ENCODE assay signal across 18 cellular contexts in the genomic region with DNA sequence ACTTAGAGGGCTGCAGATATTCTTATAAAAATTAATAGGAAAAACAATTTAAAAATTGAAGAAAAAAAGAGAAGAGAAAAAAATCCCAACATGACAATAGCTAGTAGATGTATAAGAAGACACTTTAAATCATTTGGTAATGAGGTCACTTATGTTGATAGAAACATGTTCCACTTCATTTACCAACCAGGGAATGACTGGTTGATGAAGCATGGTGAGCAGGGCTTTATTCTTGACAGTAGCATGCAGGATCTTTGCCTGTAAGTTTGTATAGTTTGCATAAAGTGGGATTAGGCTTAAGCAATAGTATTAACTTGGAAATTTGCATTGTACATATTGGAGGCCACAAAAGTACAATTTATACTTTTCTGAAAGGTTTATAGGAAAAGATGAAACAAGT.
DNase-seq lines count a peak whose midpoint lies in the region; ATAC-seq and TF ChIP-seq lines count a peak whose summit lies in the region.
"Had no signal": no experiment of that assay in that cellular context is flagged by ENCODE, and none has a peak within 500 bp of the region (broad histone marks: within the 10 kb centered on the region; RNA-seq: fewer than 3 reads in every experiment).

No MANE protein-coding gene starts in this region.

- H3K9me3 ChIP-seq in DOHH2 (ENCODE audit: control insufficient read depth, insufficient read depth, low read length) (peaks cover 30% of the 10 kb centered on the region), mucosa of descending colon (no peaks in the 10 kb centered on the region)
- H3K9me3 ChIP-seq: Caco-2 had no signal

- peaks cover 3% of the 10 kb centered on the region; the same call in 1 of the 2 replicates for H3F3A ChIP-seq in DOHH2 (ENCODE audit: control insufficient read depth, insufficient read depth)

- H3K36me3 Mint-ChIP-seq in glutamatergic neuron (ENCODE audit: unreplicated experiment) = no peaks in the 10 kb centered on the region
- H3K36me3 Mint-ChIP-seq: CD4-positive, CD25-positive, alpha-beta regulatory T cell had no signal

- H3K36me3 ChIP-seq in DOHH2 (ENCODE audit: control insufficient read depth, low read length) = peaks cover 22% of the 10 kb centered on the region
- H3K36me3 ChIP-seq in mucosa of descending colon (ENCODE audit: low read depth) = no peaks in the 10 kb centered on the region

- H3K79me2 ChIP-seq in DOHH2 (ENCODE audit: control insufficient read depth, low read length) = no peaks in the 10 kb centered on the region

- ATAC-seq in HG02852 (IDR thresholded peaks at IDR 0.05; ENCODE audit: unreplicated experiment) (no peak), mucosa of descending colon (no peak)
- ATAC-seq: GM23338 had no signal

- no peaks in the 10 kb centered on the region for H3K9me3 Mint-ChIP-seq in glutamatergic neuron (ENCODE audit: unreplicated experiment)
- H3K9me3 Mint-ChIP-seq: GM23338 had no signal

- DNase-seq in NCI-H526 treated with DMSO at 0.1 percent for 48 hours (lab: John Stamatoyannopoulos, UW) (peak; percentile 37), epithelial cell of proximal tubule (ENCODE audit: low read depth) (peak; percentile 64), kidney tubule cell (ENCODE audit: low spot score) (peak; percentile 91), mucosa of descending colon (no peak), glutamatergic neuron (no peak), NCI-H1694 treated with DMSO at 0.1 percent for 48 hours (lab: John Stamatoyannopoulos, UW) (no peak)
- DNase-seq: Caco-2; CD4-positive, CD25-positive, alpha-beta regulatory T cell; DMS53; NCI-H1417; NCI-H2029; NCI-H2171; NCI-H446; NCI-H748 treated with DMSO at 0.1 percent for 48 hours had no signal

- H3K27ac Mint-ChIP-seq in glutamatergic neuron (ENCODE audit: unreplicated experiment) = no peak overlapping the region
- H3K27ac Mint-ChIP-seq: CD4-positive, CD25-positive, alpha-beta regulatory T cell; GM23338; IgD-negative memory B cell had no signal

- no peak overlapping the region for H3K4me3 Mint-ChIP-seq in glutamatergic neuron (ENCODE audit: unreplicated experiment)
- H3K4me3 Mint-ChIP-seq: CD4-positive, CD25-positive, alpha-beta regulatory T cell; GM23338; IgD-negative memory B cell had no signal

- no peaks in the 10 kb centered on the region for H3K4me1 Mint-ChIP-seq in glutamatergic neuron (ENCODE audit: low read depth, unreplicated experiment)

- no peaks in the 10 kb centered on the region for H3K27me3 Mint-ChIP-seq in glutamatergic neuron (ENCODE audit: unreplicated experiment)

- H4K20me1 ChIP-seq in DOHH2 (ENCODE audit: control insufficient read depth, insufficient read depth, low read depth, low read length) = no peaks in the 10 kb centered on the region

- H3K4me1 ChIP-seq in DOHH2 (ENCODE audit: control insufficient read depth, low read length) = peaks cover 41% of the 10 kb centered on the region
- H3K4me1 ChIP-seq in mucosa of descending colon (ENCODE audit: low read depth) = no peaks in the 10 kb centered on the region
- H3K4me1 ChIP-seq: Caco-2 had no signal

- no peaks in the 10 kb centered on the region for H3K9me2 ChIP-seq in DOHH2 (replicated peaks; ENCODE audit: control insufficient read depth, low read length)

- no peak for TF ChIP-seq CTCF in DOHH2 (IDR thresholded peaks at IDR 0.05; ENCODE audit: low read depth, low read length, poor library complexity, severe bottlenecking)
- no peak for TF ChIP-seq CTCF in epithelial cell of proximal tubule (conservative IDR thresholded peaks at IDR 0.05; ENCODE audit: low read depth, low read length)
- no peak for TF ChIP-seq CTCF in mucosa of descending colon (IDR thresholded peaks at IDR 0.05)
- TF ChIP-seq CTCF in glutamatergic neuron (IDR thresholded peaks at IDR 0.05; ENCODE audit: partially characterized antibody, unreplicated experiment) = no peak

- H3K27ac ChIP-seq in DOHH2 (ENCODE audit: low read depth, low read length) = 0 out of 2 replicates have a peak overlapping the region, but pooled peaks have one; percentile 8

- peak overlapping the region; percentile 27 for H3K4me2 ChIP-seq in DOHH2 (ENCODE audit: low read length)
- H3K4me2 ChIP-seq: GM23338 had no signal

- peak overlapping the region; percentile 8 for H3K4me3 ChIP-seq in DOHH2 (ENCODE audit: low read length)
- no peak overlapping the region for H3K4me3 ChIP-seq in epithelial cell of proximal tubule (ENCODE audit: low read depth, low read length)
- no peak overlapping the region for H3K4me3 ChIP-seq in mucosa of descending colon
- H3K4me3 ChIP-seq: GM23338 had no signal

- intact Hi-C loops in mucosa of descending colon (cut with DNase I, micrococcal nuclease) = no loop called here

- no peaks in the 10 kb centered on the region for H3K27me3 ChIP-seq in DOHH2 (ENCODE audit: control insufficient read depth, low read length)

Comparison
In these comparisons a context has a peak if more than half of its experiments do, and no peak if none do; other contexts are left out.
1. DNase-seq: peak in NCI-H526 treated with DMSO at 0.1 percent for 48 hours (single experiment), epithelial cell of proximal tubule (single experiment) and kidney tubule cell (single experiment); none in mucosa of descending colon (0 of 3), glutamatergic neuron (single experiment) and NCI-H1694 treated with DMSO at 0.1 percent for 48 hours (single experiment).